ENCODE assay signal across 14 cellular contexts in the genomic region with DNA sequence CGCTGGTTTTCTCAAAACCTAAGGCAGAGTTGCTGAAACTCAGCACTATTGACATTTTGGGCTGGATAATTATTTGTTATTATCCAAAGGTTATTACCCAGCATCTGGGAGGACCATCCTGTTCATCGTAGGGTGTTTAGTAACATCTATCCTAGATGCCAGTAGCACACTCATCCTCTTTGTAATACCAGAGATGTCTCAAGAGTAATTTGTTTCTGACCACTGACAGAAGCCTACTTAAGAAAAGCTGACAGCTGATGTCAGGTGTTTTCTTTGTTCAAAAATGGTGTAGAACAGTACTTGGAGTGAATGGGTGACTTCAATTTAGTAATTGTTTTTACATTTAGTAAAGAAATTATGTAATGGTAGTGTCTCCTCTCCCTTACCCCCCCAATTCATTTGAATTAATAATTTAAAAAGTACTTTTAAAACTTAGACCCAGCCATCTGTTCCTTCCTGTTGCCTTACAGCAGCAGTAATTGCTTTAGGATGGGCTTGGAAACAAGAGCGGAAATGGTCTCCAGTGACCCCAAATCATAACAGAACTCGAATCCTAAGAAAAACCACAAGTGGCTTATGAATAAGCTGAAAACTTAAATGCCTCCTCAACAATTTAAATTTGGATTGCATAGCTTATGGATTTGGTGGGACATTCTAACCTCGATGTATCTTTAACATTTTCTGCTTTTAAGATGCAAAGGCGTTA.
"Had no signal": no experiment of that assay in that cellular context is flagged by ENCODE, and none has a peak within 500 bp of the region (broad histone marks: within the 10 kb centered on the region; RNA-seq: fewer than 3 reads in every experiment).

No MANE protein-coding gene starts in this region.

- DNase-seq: activated CD4-positive, alpha-beta T cell treated with anti-CD3 and anti-CD28 coated beads, Interleukin-2, amount 50 U/mL, for 1 hour; activated CD8-positive, alpha-beta memory T cell treated with anti-CD3 and anti-CD28 coated beads for 24 hours; activated naive CD8-positive, alpha-beta T cell treated with anti-CD3 and anti-CD28 coated beads, Interleukin-2, amount 10 ng/mL, durations not matched to agents 7 days and 5 days; anterior cingulate cortex; dorsolateral prefrontal cortex; erythroblast; hippocampal formation; kidney; natural killer cell; stimulated activated CD4-positive, alpha-beta T cell treated with anti-CD3 and anti-CD28 coated beads, Interleukin-12 subunit alpha, Interleukin-12 subunit beta, amount 100 ng/mL, for 4 hours; stimulated activated CD4-positive, alpha-beta T cell treated with anti-CD3 and anti-CD28 coated beads, Interleukin-2, amount 100 ng/mL, for 24 hours had no signal

- H3K36me3 ChIP-seq: breast epithelium, neutrophil had no signal

- H3K4me1 ChIP-seq: breast epithelium had no signal

- H3K9ac ChIP-seq: parathyroid adenoma had no signal

- H3K4me3 ChIP-seq: breast epithelium, dorsolateral prefrontal cortex had no signal

- H2AFZ ChIP-seq: parathyroid adenoma had no signal

- H3K27me3 ChIP-seq: breast epithelium, dorsolateral prefrontal cortex, neutrophil had no signal

- H3K9me3 ChIP-seq: breast epithelium, neutrophil had no signal

- H3K27ac ChIP-seq: breast epithelium, dorsolateral prefrontal cortex, neutrophil, parathyroid adenoma had no signal
